ENCODE assay signal across 25 cellular contexts in genomic region chr2:231920366-231920765, GRCh38. TPM values are rescaled to one million over a fixed set of nuclear protein-coding genes. Genes with fewer than 3 reads are reported as not detected.
"Had no signal": no experiment of that assay in that cellular context is flagged by ENCODE, and none has a peak within 500 bp of the region (broad histone marks: within the 10 kb centered on the region; RNA-seq: fewer than 3 reads in every experiment).

No MANE protein-coding gene starts in this region.

- H3K27ac ChIP-seq: Peyer's patch, RWPE1 had no signal

- H3K36me3 ChIP-seq: Peyer's patch had no signal

- H3K4me3 ChIP-seq: K562, Peyer's patch had no signal

- ATAC-seq: activated CD4-positive, alpha-beta T cell treated with anti-CD3 and anti-CD28 coated beads for 36 hours; K562; T-cell had no signal

- DNase-seq: activated B cell treated with CpG ODN at 0.5 μM for 24 hours; activated CD4-positive, alpha-beta memory T cell treated with anti-CD3 and anti-CD28 coated beads, Interleukin-2, amount 10 ng/mL, durations not matched to agents 7 days and 5 days; activated CD4-positive, alpha-beta T cell treated with anti-CD3 and anti-CD28 coated beads for 36 hours; activated CD4-positive, alpha-beta T cell treated with anti-CD3 and anti-CD28 coated beads, Interleukin-2, amount 50 U/mL, for 1 hour; activated gamma-delta T cell treated with Interleukin-2 at 50 U/mL for 16 hours; activated naive CD4-positive, alpha-beta T cell treated with anti-CD3 and anti-CD28 coated beads, Interleukin-2, amount 10 ng/mL, durations not matched to agents 7 days and 5 days; activated naive CD8-positive, alpha-beta T cell treated with anti-CD3 and anti-CD28 coated beads for 36 hours; activated T-cell treated with anti-CD3 and anti-CD28 coated beads for 4 hours; activated T-cell treated with anti-CD3 and anti-CD28 coated beads, Interleukin-2, amount 50 U/mL, for 48 hours; caudate nucleus; Karpas-422; MM.1S; NCI-H1105 treated with DMSO at 0.1 percent for 48 hours; NCI-H1436 treated with DMSO at 0.1 percent for 48 hours; NCI-H187; NCI-H2081; NCI-H524; SIG-M5; T-cell; T-helper 2 cell; T1000 had no signal

- H3K9me3 ChIP-seq: Peyer's patch had no signal

- FAIRE-seq: K562, TTC549 had no signal

RNA-seq across cellular contexts. Expression of gene NPPC, which starts 5.8 kb away (rescaled TPM):
- total RNA-seq: activated B cell treated with CpG ODN at 0.5 μM for 24 hours; activated CD4-positive, alpha-beta memory T cell treated with anti-CD3 and anti-CD28 coated beads, Interleukin-2, amount 10 ng/mL, durations not matched to agents 7 days and 5 days; K562; Peyer's patch had no signal
- polyA plus RNA-seq: K562 had no signal
